In the genomic region with DNA sequence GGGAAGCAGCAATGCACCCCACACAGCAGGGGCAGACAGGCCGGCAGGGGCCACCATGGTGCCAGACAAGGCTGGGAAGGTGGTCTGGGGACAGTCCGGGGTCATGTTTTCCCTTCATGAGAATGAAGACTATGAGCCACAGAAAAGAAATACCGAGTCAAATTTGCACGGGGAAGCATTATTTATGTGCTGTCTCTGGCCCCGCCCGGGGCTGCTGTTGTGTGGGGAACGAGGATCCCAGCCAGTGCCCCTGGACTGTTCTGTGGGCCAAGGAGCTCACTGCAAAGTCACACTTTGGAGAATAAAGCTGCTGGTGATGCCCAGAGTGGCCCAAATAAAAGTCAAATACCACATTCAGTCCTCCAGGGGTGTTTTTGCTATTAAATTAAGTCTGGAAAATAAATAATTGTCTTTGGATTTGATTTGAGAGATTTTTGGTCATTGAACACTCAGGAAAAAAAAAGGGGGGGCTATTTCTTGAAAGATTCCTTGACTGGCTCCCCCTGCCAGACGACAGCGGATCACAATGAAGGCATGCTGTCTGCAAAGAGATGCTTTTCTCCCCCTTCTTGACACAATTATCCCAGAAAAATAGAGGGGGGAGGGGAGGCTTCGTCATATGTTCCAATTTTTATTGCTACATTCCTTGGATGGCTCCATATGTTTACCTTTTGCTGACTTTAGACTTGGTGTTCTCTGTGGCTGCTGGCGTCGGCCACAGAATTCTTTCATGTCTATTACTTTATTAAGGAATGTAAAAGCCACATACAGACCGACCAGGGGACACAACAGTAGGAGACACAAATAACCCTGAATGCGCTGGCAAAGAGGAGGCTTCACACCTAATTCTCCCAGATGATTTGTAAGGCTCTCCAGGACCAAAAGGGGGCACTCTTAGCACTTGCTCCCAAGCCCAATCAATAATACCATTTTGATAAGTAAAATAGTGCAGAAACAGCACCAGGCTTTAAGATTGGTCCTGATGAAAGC, we compare ENCODE assay signal across 8 cellular contexts. TPM values are rescaled to one million over a fixed set of nuclear protein-coding genes. Genes with fewer than 3 reads are reported as not detected.
A peak's percentile ranks its signal among the peaks of the same experiment; 100 is the strongest.
DNase-seq lines count a peak whose midpoint lies in the region; ATAC-seq and TF ChIP-seq lines count a peak whose summit lies in the region.

No MANE protein-coding gene starts in this region.

- POLR2A ChIA-PET in HEK293 (lab: Yijun Ruan, JAX), result no interaction called here

- peaks cover 0 to 3% (median 0%) of the 10 kb centered on the region in 3 donors for H3K27me3 Mint-ChIP-seq in CD14-positive monocyte (ENCODE audit: low read depth in 3 of 3)
- peaks cover 9% of the 10 kb centered on the region for H3K27me3 Mint-ChIP-seq in stimulated activated naive CD8-positive, alpha-beta T cell treated with anti-CD3 and anti-CD28 coated beads, Interleukin-15, amount 100 ng/mL, for 72 hours

- H3K4me1 ChIP-seq in HEK293 (ENCODE audit: control insufficient read depth, insufficient read depth, low read length), result no peaks in the 10 kb centered on the region; the same call in 1 of the 2 replicates

- no peaks in the 10 kb centered on the region for H3K36me3 ChIP-seq in HEK293 (ENCODE audit: control insufficient read depth in 2 of 2, insufficient read depth in 1 of 2, low read length in 2 of 2)

- CTCF ChIA-PET in HEK293 (lab: Yijun Ruan, JAX), result interaction anchor here (0.6 to 2.3 kb wide), 15 partner anchors 9 to 611 kb away, joined by 3 to 11 read pairs (median 4); no protein-coding TSS in a partner anchor

- H3K4me3 Mint-ChIP-seq in CD14-positive monocyte, result no peak overlapping the region
- no peak overlapping the region for H3K4me3 Mint-ChIP-seq in stimulated activated naive CD8-positive, alpha-beta T cell treated with anti-CD3 and anti-CD28 coated beads, Interleukin-15, amount 100 ng/mL, for 72 hours

- no peak overlapping the region for H3K4me3 ChIP-seq in HEK293 (ENCODE audit: low read depth, low read length)
- H3K4me3 ChIP-seq in fibroblast of villous mesenchyme (ENCODE audit: low read depth, low read length), result no peak overlapping the region

- TF ChIP-seq CTCF in CD14-positive monocyte (IDR thresholded peaks at IDR 0.05) (peak; percentile 10), HEK293 (tag by site-specific recombination; IDR thresholded peaks at IDR 0.05) (no peak), fibroblast of villous mesenchyme (IDR thresholded peaks at IDR 0.05; ENCODE audit: insufficient read depth, low read depth, low read length) (peak; percentile 37)

- intact Hi-C loops in CD14-positive monocyte (cut with micrococcal nuclease), result no loop called here

- H3K27ac ChIP-seq in HEK293 (ENCODE audit: extremely low read depth, low read depth, low read length), result no peak overlapping the region

- H3K9me3 ChIP-seq in HEK293 (ENCODE audit: control insufficient read depth, insufficient read depth, low read depth, low read length), result no peaks in the 10 kb centered on the region

- H3K36me3 Mint-ChIP-seq in CD14-positive monocyte, result no peaks in the 10 kb centered on the region

- no peak for DNase-seq in CD14-positive monocyte (ENCODE audit: low spot score)
- peak; percentile 5 for DNase-seq in RPMI8226
- DNase-seq in fibroblast of villous mesenchyme (ENCODE audit: low read depth), result peak; percentile 39
- peak; percentile 10 for DNase-seq in stimulated activated naive CD8-positive, alpha-beta T cell treated with anti-CD3 and anti-CD28 coated beads, Interleukin-15, amount 100 ng/mL, for 72 hours
- no peak for DNase-seq in NK-92 treated with Interleukin-12 subunit alpha and Interleukin-12 subunit beta, amount 100 ng/mL, for 24 hours (lab: John Stamatoyannopoulos, UW)

- ATAC-seq in stimulated activated naive CD8-positive, alpha-beta T cell treated with anti-CD3 and anti-CD28 coated beads, Interleukin-15, amount 100 ng/mL, for 72 hours, result no peak
- ATAC-seq in HG03139 (IDR thresholded peaks at IDR 0.05; ENCODE audit: unreplicated experiment) (no peak), HG03442 (IDR thresholded peaks at IDR 0.05; ENCODE audit: unreplicated experiment) (no peak)

- no peaks in the 10 kb centered on the region for H3K4me1 Mint-ChIP-seq in CD14-positive monocyte
- no peaks in the 10 kb centered on the region for H3K4me1 Mint-ChIP-seq in stimulated activated naive CD8-positive, alpha-beta T cell treated with anti-CD3 and anti-CD28 coated beads, Interleukin-15, amount 100 ng/mL, for 72 hours

- no peaks in the 10 kb centered on the region for H3K9me3 Mint-ChIP-seq in CD14-positive monocyte
- no peaks in the 10 kb centered on the region for H3K9me3 Mint-ChIP-seq in stimulated activated naive CD8-positive, alpha-beta T cell treated with anti-CD3 and anti-CD28 coated beads, Interleukin-15, amount 100 ng/mL, for 72 hours

- no peak overlapping the region for H3K27ac Mint-ChIP-seq in CD14-positive monocyte
- no peak overlapping the region for H3K27ac Mint-ChIP-seq in stimulated activated naive CD8-positive, alpha-beta T cell treated with anti-CD3 and anti-CD28 coated beads, Interleukin-15, amount 100 ng/mL, for 72 hours

TF ChIP-seq in HEK293, 187 proteins besides CTCF, POLR2A, EP300 and RAD21:
- TF ChIP-seq ZNF140 (tag by site-specific recombination; IDR thresholded peaks at IDR 0.05), result no peak
- peak; percentile 11; the same call in 1 of the 2 replicates for TF ChIP-seq ZNF654 (tag by site-specific recombination; IDR thresholded peaks at IDR 0.05; ENCODE audit: low read depth)

RNA-seq across cellular contexts. Expression of a gene that starts 27.1 kb away (rescaled TPM):
- not detected for polyA plus RNA-seq in CD14-positive monocyte
- total RNA-seq in fibroblast of villous mesenchyme, result under 0.01 TPM in 2 replicates

Comparison
In these comparisons a context has a peak if more than half of its experiments do, and no peak if none do; other contexts are left out.
1. DNase-seq: peak in RPMI8226 (single experiment), fibroblast of villous mesenchyme (single experiment) and stimulated activated naive CD8-positive, alpha-beta T cell treated with anti-CD3 and anti-CD28 coated beads, Interleukin-15, amount 100 ng/mL, for 72 hours (2 of 2); none in CD14-positive monocyte (single experiment) and NK-92 treated with Interleukin-12 subunit alpha and Interleukin-12 subunit beta, amount 100 ng/mL, for 24 hours (single experiment).